In the genomic region with DNA sequence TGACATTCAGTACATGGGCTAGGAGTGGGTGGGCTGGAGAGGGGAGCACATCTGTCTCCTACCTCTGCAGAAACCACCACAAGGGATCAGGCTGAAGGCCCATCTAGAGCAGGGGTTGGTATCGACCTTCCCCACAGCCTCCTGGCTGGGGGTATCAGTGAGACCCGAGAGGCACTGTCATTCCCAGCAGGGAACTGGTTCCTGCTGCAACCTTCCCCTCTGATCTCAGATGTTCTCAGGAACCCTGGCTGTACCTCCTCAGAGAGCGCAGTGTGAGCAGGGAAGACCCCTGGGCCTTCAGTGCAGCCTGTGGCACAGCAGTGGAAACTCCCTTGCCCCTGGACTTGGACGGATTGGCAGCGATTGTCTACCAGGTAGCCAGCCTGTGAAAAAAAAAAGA, we compare ENCODE assay signal across 2 cellular contexts.
TF ChIP-seq lines count a peak whose summit lies in the region.

No MANE protein-coding gene starts in this region.

TF ChIP-seq in liver, 16 proteins besides CTCF, POLR2A, EP300 and RAD21:
- TF ChIP-seq, protein P1, sequence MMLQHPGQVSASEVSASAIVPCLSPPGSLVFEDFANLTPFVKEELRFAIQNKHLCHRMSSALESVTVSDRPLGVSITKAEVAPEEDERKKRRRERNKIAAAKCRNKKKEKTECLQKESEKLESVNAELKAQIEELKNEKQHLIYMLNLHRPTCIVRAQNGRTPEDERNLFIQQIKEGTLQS (IDR thresholded peaks at IDR 0.05), result no peak
- TF ChIP-seq FOXA2 (IDR thresholded peaks at IDR 0.05), result no peak
- TF ChIP-seq, protein P2, sequence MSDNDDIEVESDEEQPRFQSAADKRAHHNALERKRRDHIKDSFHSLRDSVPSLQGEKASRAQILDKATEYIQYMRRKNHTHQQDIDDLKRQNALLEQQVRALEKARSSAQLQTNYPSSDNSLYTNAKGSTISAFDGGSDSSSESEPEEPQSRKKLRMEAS (IDR thresholded peaks at IDR 0.05), result no peak
- TF ChIP-seq NR2F2 (IDR thresholded peaks at IDR 0.05), result no peak

TF ChIP-seq in HepG2, 621 proteins besides CTCF, POLR2A, EP300 and RAD21:
- TF ChIP-seq ZIK1 (CRISPR knock-in tag; IDR thresholded peaks at IDR 0.05; ENCODE audit: borderline replicate concordance, low read depth) (no peak), ZNF30 (CRISPR knock-in tag; IDR thresholded peaks at IDR 0.05) (no peak), ZMAT3 (CRISPR knock-in tag; conservative IDR thresholded peaks at IDR 0.05) (no peak), ZNF17 (CRISPR knock-in tag; IDR thresholded peaks at IDR 0.05) (no peak), ZNF605 (CRISPR knock-in tag; IDR thresholded peaks at IDR 0.05) (no peak), ZNF367 (CRISPR knock-in tag; IDR thresholded peaks at IDR 0.05; ENCODE audit: borderline replicate concordance) (no peak), SAP130 (CRISPR knock-in tag; IDR thresholded peaks at IDR 0.05; ENCODE audit: low read depth) (no peak), JDP2 (CRISPR knock-in tag; IDR thresholded peaks at IDR 0.05; ENCODE audit: borderline replicate concordance) (no peak), TCF7 (IDR thresholded peaks at IDR 0.05; ENCODE audit: low read depth) (no peak), SNRNP70 (IDR thresholded peaks at IDR 0.05; ENCODE audit: low read depth, low read length) (no peak), REXO4 (CRISPR knock-in tag; IDR thresholded peaks at IDR 0.05; ENCODE audit: borderline replicate concordance) (no peak), RFXANK (CRISPR knock-in tag; IDR thresholded peaks at IDR 0.05) (no peak), ZMYM3 (CRISPR knock-in tag; IDR thresholded peaks at IDR 0.05) (no peak), RBAK (CRISPR knock-in tag; IDR thresholded peaks at IDR 0.05) (no peak), SCMH1 (CRISPR knock-in tag; IDR thresholded peaks at IDR 0.05; ENCODE audit: borderline replicate concordance) (no peak), ZNF383 (CRISPR knock-in tag; IDR thresholded peaks at IDR 0.05; ENCODE audit: borderline replicate concordance) (no peak)
- TF ChIP-seq, protein P3, sequence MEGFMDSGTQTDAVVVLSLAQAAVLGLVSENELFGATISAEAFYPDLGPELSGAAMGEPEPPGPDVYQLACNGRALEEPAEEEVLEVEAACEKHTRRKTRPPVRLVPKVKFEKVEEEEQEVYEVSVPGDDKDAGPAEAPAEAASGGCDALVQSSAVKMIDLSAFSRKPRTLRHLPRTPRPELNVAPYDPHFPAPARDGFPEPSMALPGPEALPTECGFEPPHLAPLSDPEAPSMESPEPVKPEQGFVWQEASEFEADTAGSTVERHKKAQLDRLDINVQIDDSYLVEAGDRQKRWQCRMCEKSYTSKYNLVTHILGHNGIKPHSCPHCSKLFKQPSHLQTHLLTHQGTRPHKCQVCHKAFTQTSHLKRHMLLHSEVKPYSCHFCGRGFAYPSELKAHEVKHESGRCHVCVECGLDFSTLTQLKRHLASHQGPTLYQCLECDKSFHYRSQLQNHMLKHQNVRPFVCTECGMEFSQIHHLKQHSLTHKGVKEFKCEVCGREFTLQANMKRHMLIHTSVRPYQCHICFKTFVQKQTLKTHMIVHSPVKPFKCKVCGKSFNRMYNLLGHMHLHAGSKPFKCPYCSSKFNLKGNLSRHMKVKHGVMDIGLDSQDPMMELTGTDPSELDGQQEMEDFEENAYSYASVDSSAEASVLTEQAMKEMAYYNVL (CRISPR knock-in tag; IDR thresholded peaks at IDR 0.05; ENCODE audit: borderline replicate concordance), result no peak
- TF ChIP-seq, protein P4, sequence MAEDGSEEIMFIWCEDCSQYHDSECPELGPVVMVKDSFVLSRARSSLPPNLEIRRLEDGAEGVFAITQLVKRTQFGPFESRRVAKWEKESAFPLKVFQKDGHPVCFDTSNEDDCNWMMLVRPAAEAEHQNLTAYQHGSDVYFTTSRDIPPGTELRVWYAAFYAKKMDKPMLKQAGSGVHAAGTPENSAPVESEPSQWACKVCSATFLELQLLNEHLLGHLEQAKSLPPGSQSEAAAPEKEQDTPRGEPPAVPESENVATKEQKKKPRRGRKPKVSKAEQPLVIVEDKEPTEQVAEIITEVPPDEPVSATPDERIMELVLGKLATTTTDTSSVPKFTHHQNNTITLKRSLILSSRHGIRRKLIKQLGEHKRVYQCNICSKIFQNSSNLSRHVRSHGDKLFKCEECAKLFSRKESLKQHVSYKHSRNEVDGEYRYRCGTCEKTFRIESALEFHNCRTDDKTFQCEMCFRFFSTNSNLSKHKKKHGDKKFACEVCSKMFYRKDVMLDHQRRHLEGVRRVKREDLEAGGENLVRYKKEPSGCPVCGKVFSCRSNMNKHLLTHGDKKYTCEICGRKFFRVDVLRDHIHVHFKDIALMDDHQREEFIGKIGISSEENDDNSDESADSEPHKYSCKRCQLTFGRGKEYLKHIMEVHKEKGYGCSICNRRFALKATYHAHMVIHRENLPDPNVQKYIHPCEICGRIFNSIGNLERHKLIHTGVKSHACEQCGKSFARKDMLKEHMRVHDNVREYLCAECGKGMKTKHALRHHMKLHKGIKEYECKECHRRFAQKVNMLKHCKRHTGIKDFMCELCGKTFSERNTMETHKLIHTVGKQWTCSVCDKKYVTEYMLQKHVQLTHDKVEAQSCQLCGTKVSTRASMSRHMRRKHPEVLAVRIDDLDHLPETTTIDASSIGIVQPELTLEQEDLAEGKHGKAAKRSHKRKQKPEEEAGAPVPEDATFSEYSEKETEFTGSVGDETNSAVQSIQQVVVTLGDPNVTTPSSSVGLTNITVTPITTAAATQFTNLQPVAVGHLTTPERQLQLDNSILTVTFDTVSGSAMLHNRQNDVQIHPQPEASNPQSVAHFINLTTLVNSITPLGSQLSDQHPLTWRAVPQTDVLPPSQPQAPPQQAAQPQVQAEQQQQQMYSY (CRISPR knock-in tag; IDR thresholded peaks at IDR 0.05), result no peak
- TF ChIP-seq, protein P5, sequence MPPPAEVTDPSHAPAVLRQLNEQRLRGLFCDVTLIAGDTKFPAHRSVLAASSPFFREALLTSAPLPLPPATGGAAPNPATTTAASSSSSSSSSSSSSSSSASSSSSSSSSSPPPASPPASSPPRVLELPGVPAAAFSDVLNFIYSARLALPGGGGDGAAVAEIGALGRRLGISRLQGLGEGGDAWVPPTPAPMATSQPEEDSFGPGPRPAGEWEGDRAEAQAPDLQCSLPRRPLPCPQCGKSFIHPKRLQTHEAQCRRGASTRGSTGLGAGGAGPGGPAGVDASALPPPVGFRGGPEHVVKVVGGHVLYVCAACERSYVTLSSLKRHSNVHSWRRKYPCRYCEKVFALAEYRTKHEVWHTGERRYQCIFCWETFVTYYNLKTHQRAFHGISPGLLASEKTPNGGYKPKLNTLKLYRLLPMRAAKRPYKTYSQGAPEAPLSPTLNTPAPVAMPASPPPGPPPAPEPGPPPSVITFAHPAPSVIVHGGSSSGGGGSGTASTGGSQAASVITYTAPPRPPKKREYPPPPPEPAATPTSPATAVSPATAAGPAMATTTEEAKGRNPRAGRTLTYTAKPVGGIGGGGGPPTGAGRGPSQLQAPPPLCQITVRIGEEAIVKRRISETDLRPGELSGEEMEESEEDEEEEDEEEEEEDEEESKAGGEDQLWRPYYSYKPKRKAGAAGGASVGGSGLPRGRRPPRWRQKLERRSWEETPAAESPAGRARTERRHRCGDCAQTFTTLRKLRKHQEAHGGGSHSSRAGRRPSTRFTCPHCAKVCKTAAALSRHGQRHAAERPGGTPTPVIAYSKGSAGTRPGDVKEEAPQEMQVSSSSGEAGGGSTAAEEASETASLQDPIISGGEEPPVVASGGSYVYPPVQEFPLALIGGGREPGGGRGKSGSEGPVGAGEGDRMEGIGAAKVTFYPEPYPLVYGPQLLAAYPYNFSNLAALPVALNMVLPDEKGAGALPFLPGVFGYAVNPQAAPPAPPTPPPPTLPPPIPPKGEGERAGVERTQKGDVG (CRISPR knock-in tag; IDR thresholded peaks at IDR 0.05; ENCODE audit: borderline replicate concordance), result no peak
